In the genomic region with DNA sequence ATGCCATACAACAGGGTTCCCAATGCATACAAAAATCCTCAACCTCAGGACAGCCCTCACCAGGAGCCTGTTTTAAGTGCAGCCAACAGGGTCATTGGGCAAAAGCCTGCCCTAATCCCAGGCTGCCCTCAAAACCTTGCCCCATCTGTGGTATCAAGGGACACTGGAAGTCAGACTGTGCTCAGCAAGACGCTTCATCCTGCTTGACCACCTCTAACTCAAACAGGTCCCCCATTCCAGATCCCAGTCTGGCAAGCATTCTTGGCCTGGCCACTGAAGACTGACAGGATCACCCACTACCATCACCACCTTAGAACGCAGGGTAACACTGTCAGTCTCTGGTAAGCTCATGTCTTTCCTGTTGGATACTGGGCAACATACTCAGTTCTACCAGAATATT, we compare ENCODE assay signal across 10 cellular contexts. TPM values are rescaled to one million over a fixed set of nuclear protein-coding genes. Genes with fewer than 3 reads are reported as not detected.
"Had no signal": no experiment of that assay in that cellular context is flagged by ENCODE, and none has a peak within 500 bp of the region (broad histone marks: within the 10 kb centered on the region; RNA-seq: fewer than 3 reads in every experiment).

No MANE protein-coding gene starts in this region.

- H3K4me3 Mint-ChIP-seq: H9, HFFc6, IgD-negative memory B cell had no signal

- H3K4me1 Mint-ChIP-seq: IgD-negative memory B cell had no signal

- H3K27ac ChIP-seq: GM23248 had no signal

- H2AFZ ChIP-seq: GM23248 had no signal

- FAIRE-seq: H1, H54, HTR-8/SVneo had no signal

- H3K4me3 ChIP-seq: GM23248 had no signal

- H3K9ac ChIP-seq: GM23248 had no signal

- H3K36me3 Mint-ChIP-seq: IgD-negative memory B cell had no signal

- DNase-seq: GM23248, H9, HCEC 1CT, HFFc6, KBM-7 had no signal

- H3K27ac Mint-ChIP-seq: H9, HFFc6, IgD-negative memory B cell had no signal

RNA-seq across cellular contexts. Expression of a gene that starts 15.0 kb away (rescaled TPM):
- total RNA-seq: GM23248, H1, H9, HFFc6, HT-29 had no signal
- polyA plus RNA-seq: GM23248, H1, IgD-negative memory B cell had no signal

RNA-seq across cellular contexts. Expression of a gene that starts 39.6 kb away (rescaled TPM):
- total RNA-seq: HT-29 had no signal
